1 cellular context compared by ENCODE assay signal in the genomic region with DNA sequence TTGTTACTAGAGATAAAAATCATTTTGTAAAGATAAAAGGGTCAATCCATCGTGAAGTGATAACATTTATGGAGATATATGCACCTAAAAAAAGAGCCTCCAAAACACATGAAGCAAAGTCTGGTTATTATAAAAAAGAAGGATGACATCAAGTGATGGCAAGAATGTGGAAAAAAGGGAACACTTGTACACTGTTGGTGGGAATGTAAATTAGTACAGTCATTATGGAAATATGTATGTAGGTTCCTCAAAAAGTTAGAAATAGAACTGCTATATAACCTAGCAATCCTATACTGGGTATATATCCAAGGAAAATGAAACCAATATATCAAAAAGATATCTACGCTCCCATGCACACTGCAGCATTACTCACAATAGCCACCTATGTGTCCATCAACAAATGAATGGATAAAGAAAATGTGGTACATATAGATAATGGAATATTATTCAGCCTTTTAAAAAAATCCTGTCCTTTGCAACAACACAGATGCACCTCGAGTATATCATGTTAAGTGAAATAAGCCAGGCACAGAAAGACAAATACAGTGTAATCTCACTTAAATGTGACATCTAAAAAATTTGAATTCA.
TF ChIP-seq lines count a peak whose summit lies in the region.

No MANE protein-coding gene starts in this region.

TF ChIP-seq in K562, 482 proteins besides CTCF, POLR2A, EP300 and RAD21 (continues in another document):
- TF ChIP-seq, protein P1, sequence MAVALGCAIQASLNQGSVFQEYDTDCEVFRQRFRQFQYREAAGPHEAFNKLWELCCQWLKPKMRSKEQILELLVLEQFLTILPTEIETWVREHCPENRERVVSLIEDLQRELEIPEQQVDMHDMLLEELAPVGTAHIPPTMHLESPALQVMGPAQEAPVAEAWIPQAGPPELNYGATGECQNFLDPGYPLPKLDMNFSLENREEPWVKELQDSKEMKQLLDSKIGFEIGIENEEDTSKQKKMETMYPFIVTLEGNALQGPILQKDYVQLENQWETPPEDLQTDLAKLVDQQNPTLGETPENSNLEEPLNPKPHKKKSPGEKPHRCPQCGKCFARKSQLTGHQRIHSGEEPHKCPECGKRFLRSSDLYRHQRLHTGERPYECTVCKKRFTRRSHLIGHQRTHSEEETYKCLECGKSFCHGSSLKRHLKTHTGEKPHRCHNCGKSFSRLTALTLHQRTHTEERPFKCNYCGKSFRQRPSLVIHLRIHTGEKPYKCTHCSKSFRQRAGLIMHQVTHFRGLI (CRISPR knock-in tag; IDR thresholded peaks at IDR 0.05): no peak
- TF ChIP-seq RFX7 (CRISPR knock-in tag; IDR thresholded peaks at IDR 0.05) (no peak), NFXL1 (CRISPR knock-in tag; IDR thresholded peaks at IDR 0.05) (no peak), ZNF165 (CRISPR knock-in tag; IDR thresholded peaks at IDR 0.05; ENCODE audit: borderline replicate concordance) (no peak), KDM1A (IDR thresholded peaks at IDR 0.05) (0 out of 4 replicates have a peak, but pooled peaks of 1 of the 2 experiments have one; percentile 8), FOSL1 (tag; conservative IDR thresholded peaks at IDR 0.05) (peak; percentile 68), ZBTB1 (CRISPR knock-in tag; IDR thresholded peaks at IDR 0.05; ENCODE audit: borderline replicate concordance, low read depth) (no peak), ELF2 (CRISPR knock-in tag; IDR thresholded peaks at IDR 0.05) (no peak), ZKSCAN1 (IDR thresholded peaks at IDR 0.05; ENCODE audit: low read depth, low read length) (no peak), MCM2 (IDR thresholded peaks at IDR 0.05; ENCODE audit: low read depth) (no peak), CBFA2T3 (IDR thresholded peaks at IDR 0.05) (peak; percentile 79), PML (IDR thresholded peaks at IDR 0.05; ENCODE audit: low read length) (no peak), POLR3G (IDR thresholded peaks at IDR 0.05; ENCODE audit: extremely low read depth, insufficient read length, insufficient replicate concordance) (no peak), SP2 (IDR thresholded peaks at IDR 0.05; ENCODE audit: extremely low read depth, low read depth, low read length, poor library complexity, severe bottlenecking) (no peak), MAZ (CRISPR knock-in tag; conservative IDR thresholded peaks at IDR 0.05 in 1 of 2, IDR thresholded peaks at IDR 0.05 in 1 of 2) (no peak), HMGN3 (IDR thresholded peaks at IDR 0.05; ENCODE audit: borderline replicate concordance, extremely low read depth, insufficient read length, low read depth, low read length) (no peak), MXI1 (IDR thresholded peaks at IDR 0.05; ENCODE audit: low read depth, low read length) (no peak), TRIM24 (IDR thresholded peaks at IDR 0.05) (peak in 1 of 2 experiments; percentile 39; a peak in 1 of 4 replicates), ZNF436 (CRISPR knock-in tag; IDR thresholded peaks at IDR 0.05) (no peak), RBFOX2 (IDR thresholded peaks at IDR 0.05; ENCODE audit: low read depth, low read length) (no peak), PPARD (CRISPR knock-in tag; IDR thresholded peaks at IDR 0.05) (no peak), THRAP3 (IDR thresholded peaks at IDR 0.05; ENCODE audit: borderline replicate concordance) (no peak), CSDE1 (IDR thresholded peaks at IDR 0.05) (no peak), BCOR (IDR thresholded peaks at IDR 0.05) (no peak), KAT2B (IDR thresholded peaks at IDR 0.05; ENCODE audit: low read depth, low read length) (no peak), JUN (IDR thresholded peaks at IDR 0.05; ENCODE audit: borderline replicate concordance, low read depth, low read length) (no peak), JUN (CRISPR knock-in tag; IDR thresholded peaks at IDR 0.05; ENCODE audit: borderline replicate concordance) (no peak), GATA2 (CRISPR knock-in tag; IDR thresholded peaks at IDR 0.05) (no peak), ZNF830 (CRISPR knock-in tag; IDR thresholded peaks at IDR 0.05) (no peak), CCNT2 (IDR thresholded peaks at IDR 0.05; ENCODE audit: borderline replicate concordance, extremely low read depth, insufficient read length, low read depth, low read length) (no peak), TCF3 (CRISPR knock-in tag; IDR thresholded peaks at IDR 0.05) (peak; percentile 82), GATAD2A (IDR thresholded peaks at IDR 0.05) (no peak), HEY1 (CRISPR knock-in tag; IDR thresholded peaks at IDR 0.05; ENCODE audit: borderline replicate concordance) (no peak)
- TF ChIP-seq, protein P2, sequence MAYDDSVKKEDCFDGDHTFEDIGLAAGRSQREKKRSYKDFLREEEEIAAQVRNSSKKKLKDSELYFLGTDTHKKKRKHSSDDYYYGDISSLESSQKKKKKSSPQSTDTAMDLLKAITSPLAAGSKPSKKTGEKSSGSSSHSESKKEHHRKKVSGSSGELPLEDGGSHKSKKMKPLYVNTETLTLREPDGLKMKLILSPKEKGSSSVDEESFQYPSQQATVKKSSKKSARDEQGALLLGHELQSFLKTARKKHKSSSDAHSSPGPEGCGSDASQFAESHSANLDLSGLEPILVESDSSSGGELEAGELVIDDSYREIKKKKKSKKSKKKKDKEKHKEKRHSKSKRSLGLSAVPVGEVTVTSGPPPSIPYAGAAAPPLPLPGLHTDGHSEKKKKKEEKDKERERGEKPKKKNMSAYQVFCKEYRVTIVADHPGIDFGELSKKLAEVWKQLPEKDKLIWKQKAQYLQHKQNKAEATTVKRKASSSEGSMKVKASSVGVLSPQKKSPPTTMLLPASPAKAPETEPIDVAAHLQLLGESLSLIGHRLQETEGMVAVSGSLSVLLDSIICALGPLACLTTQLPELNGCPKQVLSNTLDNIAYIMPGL (CRISPR knock-in tag; IDR thresholded peaks at IDR 0.05): no peak
- TF ChIP-seq, protein P3, sequence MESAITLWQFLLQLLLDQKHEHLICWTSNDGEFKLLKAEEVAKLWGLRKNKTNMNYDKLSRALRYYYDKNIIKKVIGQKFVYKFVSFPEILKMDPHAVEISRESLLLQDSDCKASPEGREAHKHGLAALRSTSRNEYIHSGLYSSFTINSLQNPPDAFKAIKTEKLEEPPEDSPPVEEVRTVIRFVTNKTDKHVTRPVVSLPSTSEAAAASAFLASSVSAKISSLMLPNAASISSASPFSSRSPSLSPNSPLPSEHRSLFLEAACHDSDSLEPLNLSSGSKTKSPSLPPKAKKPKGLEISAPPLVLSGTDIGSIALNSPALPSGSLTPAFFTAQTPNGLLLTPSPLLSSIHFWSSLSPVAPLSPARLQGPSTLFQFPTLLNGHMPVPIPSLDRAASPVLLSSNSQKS (CRISPR knock-in tag; IDR thresholded peaks at IDR 0.05): no peak
- TF ChIP-seq, protein P4, sequence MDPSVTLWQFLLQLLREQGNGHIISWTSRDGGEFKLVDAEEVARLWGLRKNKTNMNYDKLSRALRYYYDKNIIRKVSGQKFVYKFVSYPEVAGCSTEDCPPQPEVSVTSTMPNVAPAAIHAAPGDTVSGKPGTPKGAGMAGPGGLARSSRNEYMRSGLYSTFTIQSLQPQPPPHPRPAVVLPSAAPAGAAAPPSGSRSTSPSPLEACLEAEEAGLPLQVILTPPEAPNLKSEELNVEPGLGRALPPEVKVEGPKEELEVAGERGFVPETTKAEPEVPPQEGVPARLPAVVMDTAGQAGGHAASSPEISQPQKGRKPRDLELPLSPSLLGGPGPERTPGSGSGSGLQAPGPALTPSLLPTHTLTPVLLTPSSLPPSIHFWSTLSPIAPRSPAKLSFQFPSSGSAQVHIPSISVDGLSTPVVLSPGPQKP (CRISPR knock-in tag; IDR thresholded peaks at IDR 0.05): no peak
- TF ChIP-seq, protein P5, sequence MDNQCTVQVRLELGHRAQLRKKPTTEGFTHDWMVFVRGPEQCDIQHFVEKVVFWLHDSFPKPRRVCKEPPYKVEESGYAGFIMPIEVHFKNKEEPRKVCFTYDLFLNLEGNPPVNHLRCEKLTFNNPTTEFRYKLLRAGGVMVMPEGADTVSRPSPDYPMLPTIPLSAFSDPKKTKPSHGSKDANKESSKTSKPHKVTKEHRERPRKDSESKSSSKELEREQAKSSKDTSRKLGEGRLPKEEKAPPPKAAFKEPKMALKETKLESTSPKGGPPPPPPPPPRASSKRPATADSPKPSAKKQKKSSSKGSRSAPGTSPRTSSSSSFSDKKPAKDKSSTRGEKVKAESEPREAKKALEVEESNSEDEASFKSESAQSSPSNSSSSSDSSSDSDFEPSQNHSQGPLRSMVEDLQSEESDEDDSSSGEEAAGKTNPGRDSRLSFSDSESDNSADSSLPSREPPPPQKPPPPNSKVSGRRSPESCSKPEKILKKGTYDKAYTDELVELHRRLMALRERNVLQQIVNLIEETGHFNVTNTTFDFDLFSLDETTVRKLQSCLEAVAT (IDR thresholded peaks at IDR 0.05): no peak
- TF ChIP-seq, protein P6, sequence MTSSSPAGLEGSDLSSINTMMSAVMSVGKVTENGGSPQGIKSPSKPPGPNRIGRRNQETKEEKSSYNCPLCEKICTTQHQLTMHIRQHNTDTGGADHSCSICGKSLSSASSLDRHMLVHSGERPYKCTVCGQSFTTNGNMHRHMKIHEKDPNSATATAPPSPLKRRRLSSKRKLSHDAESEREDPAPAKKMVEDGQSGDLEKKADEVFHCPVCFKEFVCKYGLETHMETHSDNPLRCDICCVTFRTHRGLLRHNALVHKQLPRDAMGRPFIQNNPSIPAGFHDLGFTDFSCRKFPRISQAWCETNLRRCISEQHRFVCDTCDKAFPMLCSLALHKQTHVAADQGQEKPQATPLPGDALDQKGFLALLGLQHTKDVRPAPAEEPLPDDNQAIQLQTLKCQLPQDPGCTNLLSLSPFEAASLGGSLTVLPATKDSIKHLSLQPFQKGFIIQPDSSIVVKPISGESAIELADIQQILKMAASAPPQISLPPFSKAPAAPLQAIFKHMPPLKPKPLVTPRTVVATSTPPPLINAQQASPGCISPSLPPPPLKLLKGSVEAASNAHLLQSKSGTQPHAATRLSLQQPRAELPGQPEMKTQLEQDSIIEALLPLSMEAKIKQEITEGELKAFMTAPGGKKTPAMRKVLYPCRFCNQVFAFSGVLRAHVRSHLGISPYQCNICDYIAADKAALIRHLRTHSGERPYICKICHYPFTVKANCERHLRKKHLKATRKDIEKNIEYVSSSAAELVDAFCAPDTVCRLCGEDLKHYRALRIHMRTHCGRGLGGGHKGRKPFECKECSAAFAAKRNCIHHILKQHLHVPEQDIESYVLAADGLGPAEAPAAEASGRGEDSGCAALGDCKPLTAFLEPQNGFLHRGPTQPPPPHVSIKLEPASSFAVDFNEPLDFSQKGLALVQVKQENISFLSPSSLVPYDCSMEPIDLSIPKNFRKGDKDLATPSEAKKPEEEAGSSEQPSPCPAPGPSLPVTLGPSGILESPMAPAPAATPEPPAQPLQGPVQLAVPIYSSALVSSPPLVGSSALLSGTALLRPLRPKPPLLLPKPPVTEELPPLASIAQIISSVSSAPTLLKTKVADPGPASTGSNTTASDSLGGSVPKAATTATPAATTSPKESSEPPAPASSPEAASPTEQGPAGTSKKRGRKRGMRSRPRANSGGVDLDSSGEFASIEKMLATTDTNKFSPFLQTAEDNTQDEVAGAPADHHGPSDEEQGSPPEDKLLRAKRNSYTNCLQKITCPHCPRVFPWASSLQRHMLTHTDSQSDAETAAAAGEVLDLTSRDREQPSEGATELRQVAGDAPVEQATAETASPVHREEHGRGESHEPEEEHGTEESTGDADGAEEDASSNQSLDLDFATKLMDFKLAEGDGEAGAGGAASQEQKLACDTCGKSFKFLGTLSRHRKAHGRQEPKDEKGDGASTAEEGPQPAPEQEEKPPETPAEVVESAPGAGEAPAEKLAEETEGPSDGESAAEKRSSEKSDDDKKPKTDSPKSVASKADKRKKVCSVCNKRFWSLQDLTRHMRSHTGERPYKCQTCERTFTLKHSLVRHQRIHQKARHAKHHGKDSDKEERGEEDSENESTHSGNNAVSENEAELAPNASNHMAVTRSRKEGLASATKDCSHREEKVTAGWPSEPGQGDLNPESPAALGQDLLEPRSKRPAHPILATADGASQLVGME (CRISPR knock-in tag; IDR thresholded peaks at IDR 0.05): no peak
- TF ChIP-seq, protein P7, sequence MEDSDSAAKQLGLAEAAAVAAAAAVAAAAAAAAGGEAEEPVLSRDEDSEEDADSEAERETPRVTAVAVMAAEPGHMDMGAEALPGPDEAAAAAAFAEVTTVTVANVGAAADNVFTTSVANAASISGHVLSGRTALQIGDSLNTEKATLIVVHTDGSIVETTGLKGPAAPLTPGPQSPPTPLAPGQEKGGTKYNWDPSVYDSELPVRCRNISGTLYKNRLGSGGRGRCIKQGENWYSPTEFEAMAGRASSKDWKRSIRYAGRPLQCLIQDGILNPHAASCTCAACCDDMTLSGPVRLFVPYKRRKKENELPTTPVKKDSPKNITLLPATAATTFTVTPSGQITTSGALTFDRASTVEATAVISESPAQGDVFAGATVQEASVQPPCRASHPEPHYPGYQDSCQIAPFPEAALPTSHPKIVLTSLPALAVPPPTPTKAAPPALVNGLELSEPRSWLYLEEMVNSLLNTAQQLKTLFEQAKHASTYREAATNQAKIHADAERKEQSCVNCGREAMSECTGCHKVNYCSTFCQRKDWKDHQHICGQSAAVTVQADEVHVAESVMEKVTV (CRISPR knock-in tag; IDR thresholded peaks at IDR 0.05): no peak
- TF ChIP-seq, protein P8, sequence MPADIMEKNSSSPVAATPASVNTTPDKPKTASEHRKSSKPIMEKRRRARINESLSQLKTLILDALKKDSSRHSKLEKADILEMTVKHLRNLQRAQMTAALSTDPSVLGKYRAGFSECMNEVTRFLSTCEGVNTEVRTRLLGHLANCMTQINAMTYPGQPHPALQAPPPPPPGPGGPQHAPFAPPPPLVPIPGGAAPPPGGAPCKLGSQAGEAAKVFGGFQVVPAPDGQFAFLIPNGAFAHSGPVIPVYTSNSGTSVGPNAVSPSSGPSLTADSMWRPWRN (IDR thresholded peaks at IDR 0.05; ENCODE audit: low read depth): no peak
